11 cellular contexts compared by ENCODE assay signal in the genomic region with DNA sequence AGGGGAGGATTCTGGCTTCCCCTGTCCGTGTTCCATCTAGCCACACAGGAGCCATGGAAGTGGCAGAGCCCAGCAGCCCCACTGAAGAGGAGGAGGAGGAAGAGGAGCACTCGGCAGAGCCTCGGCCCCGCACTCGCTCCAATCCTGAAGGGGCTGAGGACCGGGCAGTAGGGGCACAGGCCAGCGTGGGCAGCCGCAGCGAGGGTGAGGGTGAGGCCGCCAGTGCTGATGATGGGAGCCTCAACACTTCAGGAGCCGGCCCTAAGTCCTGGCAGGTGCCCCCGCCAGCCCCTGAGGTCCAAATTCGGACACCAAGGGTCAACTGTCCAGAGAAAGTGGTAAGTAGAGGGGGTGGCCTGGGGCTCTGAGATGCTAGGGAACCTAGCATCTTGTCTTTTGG. TPM values are rescaled to one million over a fixed set of nuclear protein-coding genes. Genes with fewer than 3 reads are reported as not detected.
DNase-seq lines count a peak whose midpoint lies in the region; ATAC-seq and TF ChIP-seq lines count a peak whose summit lies in the region.
"Had no signal": no experiment of that assay in that cellular context is flagged by ENCODE, and none has a peak within 500 bp of the region (broad histone marks: within the 10 kb centered on the region; RNA-seq: fewer than 3 reads in every experiment).

No MANE protein-coding gene starts in this region.

- H3K27ac Mint-ChIP-seq in activated CD4-positive, alpha-beta T cell treated with anti-CD3 and anti-CD28 coated beads for 36 hours: no peak overlapping the region
- no peak overlapping the region for H3K27ac Mint-ChIP-seq in activated naive CD8-positive, alpha-beta T cell treated with anti-CD3 and anti-CD28 coated beads, Interleukin-2, amount 10 ng/mL, durations not matched to agents 7 days and 5 days
- peak overlapping the region; percentile 39 for H3K27ac Mint-ChIP-seq in nephron progenitor cell

- no peaks in the 10 kb centered on the region for H3K9me2 ChIP-seq in Karpas-422 (replicated peaks; ENCODE audit: insufficient read depth, low read length)

- H3K79me2 ChIP-seq in Karpas-422 (ENCODE audit: low read length): peaks cover 17% of the 10 kb centered on the region

- CTCF ChIA-PET in activated CD4-positive, alpha-beta T cell treated with anti-CD3 and anti-CD28 coated beads for 36 hours (lab: Charles Lee): interaction anchor here (0.7 to 1.4 kb wide), 2 partner anchors 202 to 935 kb away, joined by 3 to 5 read pairs; a partner anchor contains a TSS

- peak overlapping the region; percentile 71 for H3K4me2 ChIP-seq in Karpas-422 (ENCODE audit: low read depth, low read length, poor library complexity, severe bottlenecking)

- no peak for ATAC-seq in activated CD4-positive, alpha-beta T cell treated with anti-CD3 and anti-CD28 coated beads for 36 hours
- ATAC-seq in activated naive CD8-positive, alpha-beta T cell treated with anti-CD3 and anti-CD28 coated beads, Interleukin-2, amount 10 ng/mL, durations not matched to agents 7 days and 5 days (ENCODE audit: low read depth): no peak
- no peak for ATAC-seq in left lung

- no peak overlapping the region for H2AFZ ChIP-seq in Karpas-422 (ENCODE audit: low read length)

- no peak for DNase-seq in activated CD4-positive, alpha-beta T cell treated with anti-CD3 and anti-CD28 coated beads for 36 hours
- no peak for DNase-seq in activated CD4-positive, alpha-beta T cell treated with anti-CD3 and anti-CD28 coated beads, Interleukin-2, amount 50 U/mL, for 48 hours
- DNase-seq in Karpas-422 (no peak), nephron progenitor cell (no peak), EL (no peak), NCI-H2107 treated with DMSO at 0.1 percent for 48 hours (lab: John Stamatoyannopoulos, UW; ENCODE audit: unreplicated experiment) (no peak), left lung (no peak)
- DNase-seq in activated naive CD8-positive, alpha-beta T cell treated with anti-CD3 and anti-CD28 coated beads, Interleukin-2, amount 10 ng/mL, durations not matched to agents 7 days and 5 days: no peak
- DNase-seq: NCI-H748 treated with DMSO at 0.1 percent for 48 hours, occipital lobe had no signal

- H3K9ac ChIP-seq in Karpas-422 (ENCODE audit: low read length): peak overlapping the region; percentile 82

- TF ChIP-seq CTCF in nephron progenitor cell (IDR thresholded peaks at IDR 0.05) (no peak), left lung (IDR thresholded peaks at IDR 0.05) (no peak)

- H3K36me3 Mint-ChIP-seq in activated CD4-positive, alpha-beta T cell treated with anti-CD3 and anti-CD28 coated beads for 36 hours (ENCODE audit: low read depth): peaks cover 10% of the 10 kb centered on the region
- peaks cover 11% of the 10 kb centered on the region for H3K36me3 Mint-ChIP-seq in activated naive CD8-positive, alpha-beta T cell treated with anti-CD3 and anti-CD28 coated beads, Interleukin-2, amount 10 ng/mL, durations not matched to agents 7 days and 5 days
- peaks cover 32% of the 10 kb centered on the region for H3K36me3 Mint-ChIP-seq in nephron progenitor cell (ENCODE audit: low read depth)

- peak overlapping the region; percentile 94 for H3K4me3 Mint-ChIP-seq in activated CD4-positive, alpha-beta T cell treated with anti-CD3 and anti-CD28 coated beads for 36 hours
- H3K4me3 Mint-ChIP-seq in activated naive CD8-positive, alpha-beta T cell treated with anti-CD3 and anti-CD28 coated beads, Interleukin-2, amount 10 ng/mL, durations not matched to agents 7 days and 5 days: peak overlapping the region; percentile 89
- peak overlapping the region; percentile 96 for H3K4me3 Mint-ChIP-seq in nephron progenitor cell

- no peaks in the 10 kb centered on the region for H3K27me3 Mint-ChIP-seq in activated CD4-positive, alpha-beta T cell treated with anti-CD3 and anti-CD28 coated beads for 36 hours
- no peaks in the 10 kb centered on the region for H3K27me3 Mint-ChIP-seq in activated naive CD8-positive, alpha-beta T cell treated with anti-CD3 and anti-CD28 coated beads, Interleukin-2, amount 10 ng/mL, durations not matched to agents 7 days and 5 days
- H3K27me3 Mint-ChIP-seq in nephron progenitor cell (ENCODE audit: low read depth, poor library complexity): no peaks in the 10 kb centered on the region

- peaks cover 21% of the 10 kb centered on the region for H3K4me1 ChIP-seq in Karpas-422 (ENCODE audit: low read length)
- peaks cover 6 to 15% of the 10 kb centered on the region in 2 donors for H3K4me1 ChIP-seq in left lung

- H3K27ac ChIP-seq in Karpas-422 (ENCODE audit: low read length): no peak overlapping the region
- no peak overlapping the region for H3K27ac ChIP-seq in left lung
- H3K27ac ChIP-seq: coronary artery had no signal

- no peaks in the 10 kb centered on the region for H3K9me3 Mint-ChIP-seq in activated CD4-positive, alpha-beta T cell treated with anti-CD3 and anti-CD28 coated beads for 36 hours (ENCODE audit: low read depth)
- no peaks in the 10 kb centered on the region for H3K9me3 Mint-ChIP-seq in activated naive CD8-positive, alpha-beta T cell treated with anti-CD3 and anti-CD28 coated beads, Interleukin-2, amount 10 ng/mL, durations not matched to agents 7 days and 5 days
- H3K9me3 Mint-ChIP-seq in nephron progenitor cell: peaks cover 4% of the 10 kb centered on the region

- peak overlapping the region; percentile 93 for H3K4me3 ChIP-seq in Karpas-422 (ENCODE audit: low read length)
- no peak overlapping the region for H3K4me3 ChIP-seq in left lung

- peaks cover 4% of the 10 kb centered on the region; the same call in 1 of the 2 replicates for H3K36me3 ChIP-seq in Karpas-422 (ENCODE audit: insufficient read depth, low read length)
- peaks cover 0 to 53% of the 10 kb centered on the region in 2 donors for H3K36me3 ChIP-seq in left lung

- POLR2A ChIA-PET in activated CD4-positive, alpha-beta T cell treated with anti-CD3 and anti-CD28 coated beads for 36 hours (lab: Charles Lee): interaction anchor here (0.5 to 0.7 kb wide), 2 partner anchors 63 to 113 kb away, joined by 3 to 8 read pairs; no protein-coding TSS in a partner anchor
- POLR2A ChIA-PET in activated naive CD8-positive, alpha-beta T cell treated with anti-CD3 and anti-CD28 coated beads, Interleukin-2, amount 10 ng/mL, durations not matched to agents 7 days and 5 days (lab: Charles Lee): interaction anchor here (0.7 kb wide), 1 partner anchor 217 kb away, joined by 9 read pairs; no protein-coding TSS in a partner anchor

- intact Hi-C loops in activated CD4-positive, alpha-beta T cell treated with anti-CD3 and anti-CD28 coated beads for 36 hours (cut with DNase I, micrococcal nuclease): loop anchor here in 1 of 2 experiments (1.0 to 10.0 kb wide), 4 partner anchors 14 to 1431 kb away; a partner anchor contains a TSS
- intact Hi-C loops in left lung (cut with DNase I): no loop called here

- H3K9me3 ChIP-seq in Karpas-422 (ENCODE audit: low read length): no peaks in the 10 kb centered on the region
- no peaks in the 10 kb centered on the region for H3K9me3 ChIP-seq in left lung

- H3K4me1 Mint-ChIP-seq in activated CD4-positive, alpha-beta T cell treated with anti-CD3 and anti-CD28 coated beads for 36 hours: peaks cover 11% of the 10 kb centered on the region
- H3K4me1 Mint-ChIP-seq in activated naive CD8-positive, alpha-beta T cell treated with anti-CD3 and anti-CD28 coated beads, Interleukin-2, amount 10 ng/mL, durations not matched to agents 7 days and 5 days: peaks cover 20% of the 10 kb centered on the region
- H3K4me1 Mint-ChIP-seq in nephron progenitor cell: peaks cover 33% of the 10 kb centered on the region

- no peaks in the 10 kb centered on the region for H3K27me3 ChIP-seq in Karpas-422 (ENCODE audit: low read length)
- H3K27me3 ChIP-seq in left lung: no peaks in the 10 kb centered on the region

- H4K20me1 ChIP-seq in Karpas-422 (ENCODE audit: insufficient read depth, low read depth, low read length): no peaks in the 10 kb centered on the region

RNA-seq across cellular contexts. Expression of a gene that starts 1.5 kb away (rescaled TPM):
- 100 to 1,000 TPM; 109 to 132 TPM for total RNA-seq in activated CD4-positive, alpha-beta T cell treated with anti-CD3 and anti-CD28 coated beads for 36 hours
- 83.9 and 84.7 TPM in 2 replicates for total RNA-seq in Karpas-422 (2014; rRNA removed; shearing (Covaris generic); ENCODE audit: low replicate concordance)
- total RNA-seq in activated naive CD8-positive, alpha-beta T cell treated with anti-CD3 and anti-CD28 coated beads, Interleukin-2, amount 10 ng/mL, durations not matched to agents 7 days and 5 days: 100 to 1,000 TPM; 104 to 112 TPM
- 10 to 100 TPM; 73.1 to 75.5 TPM for total RNA-seq in left lung

RNA-seq across cellular contexts. Expression of a gene that starts 4.2 kb away (rescaled TPM):
- under 1 TPM in 1 of 2 experiments, not detected in 1; 0.11 TPM for total RNA-seq in activated CD4-positive, alpha-beta T cell treated with anti-CD3 and anti-CD28 coated beads for 36 hours
- total RNA-seq in Karpas-422 (2014; rRNA removed; shearing (Covaris generic); ENCODE audit: low replicate concordance): 0.25 TPM in 1 of 2 replicates, not detected in the other
- total RNA-seq in activated naive CD8-positive, alpha-beta T cell treated with anti-CD3 and anti-CD28 coated beads, Interleukin-2, amount 10 ng/mL, durations not matched to agents 7 days and 5 days: not detected
- total RNA-seq in left lung: 1 to 10 TPM; 4.8 to 9.2 TPM

RNA-seq across cellular contexts. Expression of a gene that starts 12.9 kb away (rescaled TPM):
- total RNA-seq in activated CD4-positive, alpha-beta T cell treated with anti-CD3 and anti-CD28 coated beads for 36 hours: 1 to 10 TPM; 2.9 to 3.1 TPM
- total RNA-seq in Karpas-422 (2014; rRNA removed; shearing (Covaris generic); ENCODE audit: low replicate concordance): 19.6 and 29.4 TPM in 2 replicates
- total RNA-seq in activated naive CD8-positive, alpha-beta T cell treated with anti-CD3 and anti-CD28 coated beads, Interleukin-2, amount 10 ng/mL, durations not matched to agents 7 days and 5 days: 1 to 10 TPM; 5.7 to 5.8 TPM
- total RNA-seq in left lung: under 1 TPM; 0.45 to 0.55 TPM

RNA-seq across cellular contexts. Expression of a gene that starts 23.0 kb away (rescaled TPM):
- total RNA-seq in activated CD4-positive, alpha-beta T cell treated with anti-CD3 and anti-CD28 coated beads for 36 hours: 1 to 10 TPM; 7.4 to 7.9 TPM
- 8.6 and 20.3 TPM in 2 replicates for total RNA-seq in Karpas-422 (2014; rRNA removed; shearing (Covaris generic); ENCODE audit: low replicate concordance)
- total RNA-seq in activated naive CD8-positive, alpha-beta T cell treated with anti-CD3 and anti-CD28 coated beads, Interleukin-2, amount 10 ng/mL, durations not matched to agents 7 days and 5 days: 1 to 10 TPM; 2.3 to 3.0 TPM
- total RNA-seq in left lung: 10 to 100 TPM; 48.7 to 56.5 TPM

RNA-seq across cellular contexts. Expression of a gene that starts 34.5 kb away (rescaled TPM):
- 1 to 10 TPM; 6.1 to 8.0 TPM for total RNA-seq in activated CD4-positive, alpha-beta T cell treated with anti-CD3 and anti-CD28 coated beads for 36 hours
- total RNA-seq in Karpas-422 (2014; rRNA removed; shearing (Covaris generic); ENCODE audit: low replicate concordance): 0.37 and 2.0 TPM in 2 replicates
- total RNA-seq in activated naive CD8-positive, alpha-beta T cell treated with anti-CD3 and anti-CD28 coated beads, Interleukin-2, amount 10 ng/mL, durations not matched to agents 7 days and 5 days: 10 to 100 TPM; 12.4 to 12.9 TPM
- 10 to 100 TPM; 16.9 to 17.1 TPM for total RNA-seq in left lung
